In genomic region chrX:13029831-13030771, GRCh38 we compare ENCODE assay signal across 7 cellular contexts. TPM values are rescaled to one million over a fixed set of nuclear protein-coding genes. Genes with fewer than 3 reads are reported as not detected.
DNase-seq lines count a peak whose midpoint lies in the region; ATAC-seq and TF ChIP-seq lines count a peak whose summit lies in the region.

No MANE protein-coding gene starts in this region.

- peak overlapping the region; percentile 44 for H3K4me3 Mint-ChIP-seq in T-helper 2 cell treated with Interferon-gamma antibody and Interleukin-4, amounts not matched to agents 5 μg/mL and 100 μg/mL, for 36 hours

- H3K36me3 Mint-ChIP-seq in T-helper 2 cell treated with Interferon-gamma antibody and Interleukin-4, amounts not matched to agents 5 μg/mL and 100 μg/mL, for 36 hours (ENCODE audit: low read depth), result no peaks in the 10 kb centered on the region

- peak overlapping the region; percentile 71 for H3K4me2 ChIP-seq in HCT116 (ENCODE audit: low read length)

- no peak for DNase-seq in HCT116 (ENCODE audit: low read depth, low spot score)
- DNase-seq in T-helper 2 cell treated with Interferon-gamma antibody and Interleukin-4, amounts not matched to agents 5 μg/mL and 100 μg/mL, for 36 hours (ENCODE audit: low spot score), result no peak
- no peak for DNase-seq in left ventricle myocardium superior
- no peak for DNase-seq in activated CD4-positive, CD25-positive, alpha-beta regulatory T cell (lab: John Stamatoyannopoulos, UW)
- no peak for DNase-seq in NCI-H510A (lab: John Stamatoyannopoulos, UW)

- ATAC-seq in HCT116 (peak; percentile 69), left ventricle myocardium superior (peak; percentile 55), GM19397 (IDR thresholded peaks at IDR 0.05; ENCODE audit: unreplicated experiment) (no peak)

- no peaks in the 10 kb centered on the region for H3K9me3 ChIP-seq in HCT116 (ENCODE audit: control insufficient read depth in 1 of 2, insufficient read depth in 1 of 2, low read depth in 1 of 2, low read length in 2 of 2)

- peaks cover 46% of the 10 kb centered on the region for H3K4me1 Mint-ChIP-seq in T-helper 2 cell treated with Interferon-gamma antibody and Interleukin-4, amounts not matched to agents 5 μg/mL and 100 μg/mL, for 36 hours (ENCODE audit: low read depth)

- peak overlapping the region; percentile 58 for H2AFZ ChIP-seq in HCT116 (ENCODE audit: low read depth, low read length, poor library complexity, severe bottlenecking)

- no peaks in the 10 kb centered on the region for H3K9me2 ChIP-seq in HCT116 (ENCODE audit: insufficient read depth)

- no peak for TF ChIP-seq CTCF in HCT116 (IDR thresholded peaks at IDR 0.05 in 2 of 3, conservative IDR thresholded peaks at IDR 0.05 in 1 of 3; ENCODE audit: borderline replicate concordance in 1 of 3, insufficient read depth in 1 of 3, low read depth in 2 of 3, low read length in 2 of 3)

- peak overlapping the region; percentile 71 for H3K27ac Mint-ChIP-seq in T-helper 2 cell treated with Interferon-gamma antibody and Interleukin-4, amounts not matched to agents 5 μg/mL and 100 μg/mL, for 36 hours

- CTCF ChIA-PET in HCT116 (lab: Charles Lee), result no interaction called here

- intact Hi-C loops in HCT116 (cut with micrococcal nuclease), result no loop called here
- intact Hi-C loops in left ventricle myocardium superior (cut with micrococcal nuclease), result no loop called here

- peaks cover 18 to 24% of the 10 kb centered on the region in 2 experiments for H3K4me1 ChIP-seq in HCT116 (ENCODE audit: control insufficient read depth in 1 of 2, insufficient read depth in 2 of 2, low read length in 2 of 2)

- H3K27ac ChIP-seq in HCT116 (ENCODE audit: low read depth, low read length) (peak overlapping the region; percentile 73; the same call in 1 of the 2 replicates), skin epidermis (peak overlapping the region in 12 of 21 experiments; percentile 4 to 80 (median 40))

- no peaks in the 10 kb centered on the region for H3K9me3 Mint-ChIP-seq in T-helper 2 cell treated with Interferon-gamma antibody and Interleukin-4, amounts not matched to agents 5 μg/mL and 100 μg/mL, for 36 hours

- 0 out of 2 replicates have a peak, but pooled peaks have one; percentile 0 for TF ChIP-seq RAD21 in HCT116 (IDR thresholded peaks at IDR 0.05; ENCODE audit: low read depth)

- BruUV-seq in HCT116 (replicated peaks; lab: Mats Ljungman, UMichigan), result no TSS peak

- H3K36me3 ChIP-seq in HCT116 (ENCODE audit: control insufficient read depth in 1 of 2, insufficient read depth in 2 of 2, low read length in 2 of 2), result no peaks in the 10 kb centered on the region

- RAD21 ChIA-PET in HCT116 (lab: Charles Lee; ENCODE audit: low non-redundant PET in 1 of 2, low total read pairs in 2 of 2, uncharacterized antibody in 2 of 2, unreplicated experiment in 2 of 2), result no interaction called here

- H4K20me1 ChIP-seq in HCT116 (ENCODE audit: insufficient read depth), result no peaks in the 10 kb centered on the region

- no peaks in the 10 kb centered on the region for H3K79me2 ChIP-seq in HCT116 (ENCODE audit: insufficient read depth, low read length)

- H3K4me3 ChIP-seq in HCT116 (replicated peaks in 1 of 2; ENCODE audit: low read depth in 1 of 2, low read length in 2 of 2) (peak overlapping the region in 1 of 2 experiments; percentile 38; a peak in 1 of 4 replicates), skin epidermis (no peak overlapping the region)

- POLR2A ChIA-PET in HCT116 (lab: Charles Lee), result no interaction called here

- H3K9ac ChIP-seq in HCT116 (ENCODE audit: low read length), result no peak overlapping the region

- no peaks in the 10 kb centered on the region for H3K27me3 ChIP-seq in HCT116 (ENCODE audit: insufficient read depth, low read length)

- TF ChIP-seq POLR2A in HCT116 (IDR thresholded peaks at IDR 0.05; ENCODE audit: borderline replicate concordance, extremely low read depth, insufficient read depth, insufficient read length), result no peak

- H3K27me3 Mint-ChIP-seq in T-helper 2 cell treated with Interferon-gamma antibody and Interleukin-4, amounts not matched to agents 5 μg/mL and 100 μg/mL, for 36 hours (ENCODE audit: low read depth), result no peaks in the 10 kb centered on the region

TF ChIP-seq in HCT116, 20 proteins besides CTCF, POLR2A, EP300 and RAD21:
- TF ChIP-seq EZH2phosphoT487 (IDR thresholded peaks at IDR 0.05; ENCODE audit: borderline replicate concordance) (no peak), YY1 (IDR thresholded peaks at IDR 0.05; ENCODE audit: extremely low read depth, insufficient replicate concordance, low read depth, low read length) (no peak), EGR1 (IDR thresholded peaks at IDR 0.05; ENCODE audit: low read depth) (no peak), CBX3 (IDR thresholded peaks at IDR 0.05; ENCODE audit: low read depth) (no peak), SP1 (IDR thresholded peaks at IDR 0.05; ENCODE audit: low read depth) (peak; percentile 17; the same call in 1 of the 2 replicates), SRF (IDR thresholded peaks at IDR 0.05; ENCODE audit: low read depth) (no peak), ZNF274 (IDR thresholded peaks at IDR 0.05; ENCODE audit: low read depth, low read length) (no peak)
TF ChIP-seq in HCT116: peak in this region for 1.

RNA-seq across cellular contexts. Expression of gene FAM9C, which starts 14.3 kb away (rescaled TPM):
- not detected for total RNA-seq in HCT116 (2021; ENCODE audit: unreplicated experiment)
- polyA plus RNA-seq in HCT116 (2012), result not detected in 2 replicates
- total RNA-seq in left ventricle myocardium superior, result 1.2 TPM

RNA-seq across cellular contexts. Expression of gene TMSB4X, which starts 55.2 kb away (rescaled TPM):
- 407 TPM for total RNA-seq in HCT116 (2021; ENCODE audit: unreplicated experiment)
- polyA plus RNA-seq in HCT116 (2012), result 702 and 898 TPM in 2 replicates
- 942 TPM for total RNA-seq in left ventricle myocardium superior
